17 cellular contexts compared by ENCODE assay signal in genomic region chr16:48907906-48908634, GRCh38.
DNase-seq lines count a peak whose midpoint lies in the region; ATAC-seq, FAIRE-seq and TF ChIP-seq lines count a peak whose summit lies in the region.
"Had no signal": no experiment of that assay in that cellular context is flagged by ENCODE, and none has a peak within 500 bp of the region (broad histone marks: within the 10 kb centered on the region; RNA-seq: fewer than 3 reads in every experiment).

No MANE protein-coding gene starts in this region.

- TF ChIP-seq POLR2A in H54 (IDR thresholded peaks at IDR 0.05; ENCODE audit: low read depth, low read length), result no peak

- peak; percentile 47 for ATAC-seq in GM18867 (IDR thresholded peaks at IDR 0.05; ENCODE audit: unreplicated experiment)
- ATAC-seq in GM21717 (IDR thresholded peaks at IDR 0.05; ENCODE audit: unreplicated experiment), result peak; percentile 53
- peak; percentile 49 for ATAC-seq in HG03108 (IDR thresholded peaks at IDR 0.05; ENCODE audit: unreplicated experiment)
- ATAC-seq in left lobe of liver, result no peak
- ATAC-seq in GM21367 (IDR thresholded peaks at IDR 0.05; ENCODE audit: unreplicated experiment), result no peak
- ATAC-seq: effector memory CD8-positive, alpha-beta T cell had no signal

- peak; percentile 5 for DNase-seq in left lobe of liver (ENCODE audit: low spot score)
- no peak for DNase-seq in H54 (ENCODE audit: insufficient read length, low spot score)
- DNase-seq in nucleus accumbens (lab: John Stamatoyannopoulos, UW), result no peak
- no peak for DNase-seq in medulla oblongata (ENCODE audit: extremely low spot score)
- DNase-seq: activated CD4-positive, alpha-beta T cell treated with anti-CD3 and anti-CD28 coated beads, Interleukin-2, amount 50 U/mL, for 1 hour; activated naive CD8-positive, alpha-beta T cell treated with anti-CD3 and anti-CD28 coated beads, Interleukin-2, amount 10 ng/mL, durations not matched to agents 7 days and 5 days; activated T-cell treated with anti-CD3 and anti-CD28 coated beads, Interleukin-2, amount 50 U/mL, for 1 hour; effector memory CD8-positive, alpha-beta T cell; MG63; NCI-H2029 treated with DMSO at 0.1 percent for 48 hours; NCI-H526 treated with DMSO at 0.1 percent for 48 hours; PC-9 had no signal

- no peak for FAIRE-seq in H54 (lab: Jason Lieb, UNC)
- FAIRE-seq: H1 had no signal

Comparison
In these comparisons a context has a peak if more than half of its experiments do, and no peak if none do; other contexts are left out.
1. ATAC-seq: peak in GM18867 (single experiment), GM21717 (single experiment) and HG03108 (single experiment); none in left lobe of liver (single experiment) and GM21367 (single experiment).